In the genomic region with DNA sequence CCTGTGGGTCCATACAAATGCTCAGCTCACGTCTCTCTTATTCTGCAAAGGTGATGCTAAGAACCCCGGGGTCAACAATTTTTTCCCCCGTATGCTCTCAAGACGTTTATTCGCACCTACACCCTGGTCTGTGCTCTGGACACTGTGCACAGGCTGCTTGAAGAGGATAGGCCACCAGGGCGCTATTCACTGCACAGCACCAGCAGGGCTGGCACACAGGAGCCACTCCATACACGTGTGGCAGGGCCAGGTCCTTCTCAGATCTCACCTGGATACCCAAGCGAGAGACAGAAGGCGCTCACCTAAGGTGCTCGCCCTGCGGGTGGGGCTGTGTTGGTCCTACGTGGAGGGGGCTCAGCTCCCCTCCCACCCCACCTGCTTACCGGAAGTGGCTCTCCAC, we compare ENCODE assay signal across 15 cellular contexts. TPM values are rescaled to one million over a fixed set of nuclear protein-coding genes. Genes with fewer than 3 reads are reported as not detected.
A peak's percentile ranks its signal among the peaks of the same experiment; 100 is the strongest.
DNase-seq lines count a peak whose midpoint lies in the region; ATAC-seq, FAIRE-seq and TF ChIP-seq lines count a peak whose summit lies in the region.
"Had no signal": no experiment of that assay in that cellular context is flagged by ENCODE, and none has a peak within 500 bp of the region (broad histone marks: within the 10 kb centered on the region; RNA-seq: fewer than 3 reads in every experiment).

No MANE protein-coding gene starts in this region.

- no peak for TF ChIP-seq EP300 in SK-N-SH (IDR thresholded peaks at IDR 0.05; ENCODE audit: borderline replicate concordance in 1 of 2, low read depth in 1 of 2, low read length in 1 of 2)

- H4K20me1 ChIP-seq in SK-N-SH (ENCODE audit: insufficient read depth) (no peaks in the 10 kb centered on the region), astrocyte (ENCODE audit: insufficient read depth, low read length) (peaks cover 4% of the 10 kb centered on the region)

- peaks cover 20% of the 10 kb centered on the region for H3F3A ChIP-seq in SK-N-SH (replicated peaks; ENCODE audit: insufficient read depth)

- WGBS in SK-N-SH (ENCODE audit: low lambda C conversion rate) = 83% methylated on average over 7 of the region's 13 CpGs

- H3K79me2 ChIP-seq in SK-N-SH (ENCODE audit: insufficient read depth) = no peaks in the 10 kb centered on the region
- H3K79me2 ChIP-seq in astrocyte (ENCODE audit: insufficient read depth, low read length) = no peaks in the 10 kb centered on the region

- POLR2A ChIA-PET in SK-N-SH (lab: Yijun Ruan, JAX) = no interaction called here

- H3K27ac Mint-ChIP-seq in astrocyte (ENCODE audit: unreplicated experiment) = no peak overlapping the region
- H3K27ac Mint-ChIP-seq in stimulated activated naive B cell treated with anti-CD40 and anti-IgM and Interleukin-4, amounts not matched to agents 10 μg/mL and 1 μg/mL and 100 μg/mL, for 72 hours = no peak overlapping the region

- H3K9me2 ChIP-seq in SK-N-SH = no peaks in the 10 kb centered on the region

- H3K9me3 ChIP-seq in SK-N-SH (no peaks in the 10 kb centered on the region), astrocyte (ENCODE audit: insufficient read depth, low read depth, low read length) (no peaks in the 10 kb centered on the region)
- H3K9me3 ChIP-seq: heart right ventricle, right lobe of liver had no signal

- TF ChIP-seq RAD21 in SK-N-SH (IDR thresholded peaks at IDR 0.05; ENCODE audit: low read length) = no peak

- H2AFZ ChIP-seq in SK-N-SH (ENCODE audit: low read depth) (no peak overlapping the region), astrocyte (ENCODE audit: low read depth, low read length) (no peak overlapping the region)

- CTCF ChIA-PET in SK-N-SH (lab: Yijun Ruan, JAX) = interaction anchor here (1.1 kb wide), 1 partner anchor 12 kb away, joined by 7 read pairs; no protein-coding TSS in a partner anchor

- DNase-seq in SK-N-SH (no peak), astrocyte (ENCODE audit: low read depth) (no peak), mucosa of gallbladder (ENCODE audit: low spot score) (no peak), NCI-H2196 treated with DMSO at 0.1 percent for 48 hours (lab: John Stamatoyannopoulos, UW; ENCODE audit: unreplicated experiment) (no peak)
- DNase-seq in stimulated activated naive B cell treated with anti-CD40 and anti-IgM and Interleukin-4, amounts not matched to agents 10 μg/mL and 1 μg/mL and 100 μg/mL, for 72 hours = no peak
- DNase-seq: heart right ventricle, left cardiac atrium, NCI-H1048, NCI-H2227 treated with DMSO at 0.1 percent for 48 hours had no signal

- H3K27me3 Mint-ChIP-seq in astrocyte (ENCODE audit: low read depth, unreplicated experiment) = no peaks in the 10 kb centered on the region
- H3K27me3 Mint-ChIP-seq in stimulated activated naive B cell treated with anti-CD40 and anti-IgM and Interleukin-4, amounts not matched to agents 10 μg/mL and 1 μg/mL and 100 μg/mL, for 72 hours = no peaks in the 10 kb centered on the region

- no peak for ATAC-seq in SK-N-SH treated with all-trans-retinoic acid at 6 μM for 48 hours
- ATAC-seq in HG03045 (IDR thresholded peaks at IDR 0.05; ENCODE audit: unreplicated experiment) = peak; percentile 15
- ATAC-seq in stimulated activated naive B cell treated with anti-CD40 and anti-IgM and Interleukin-4, amounts not matched to agents 10 μg/mL and 1 μg/mL and 100 μg/mL, for 72 hours (replicated peaks) = peak; percentile 24 to 30
- ATAC-seq in GM19023 (IDR thresholded peaks at IDR 0.05; ENCODE audit: unreplicated experiment) = no peak

- H3K4me1 Mint-ChIP-seq in astrocyte (ENCODE audit: low read depth, unreplicated experiment) = peaks cover 11% of the 10 kb centered on the region
- H3K4me1 Mint-ChIP-seq in stimulated activated naive B cell treated with anti-CD40 and anti-IgM and Interleukin-4, amounts not matched to agents 10 μg/mL and 1 μg/mL and 100 μg/mL, for 72 hours = peaks cover 15 to 30% of the 10 kb centered on the region in 2 donors
- H3K4me1 Mint-ChIP-seq: neural crest cell had no signal

- H3K4me3 ChIP-seq in SK-N-SH (ENCODE audit: low read depth in 2 of 2, low read length in 1 of 2) = no peak overlapping the region
- H3K4me3 ChIP-seq in astrocyte (ENCODE audit: insufficient read depth, low read depth, low read length) = no peak overlapping the region
- H3K4me3 ChIP-seq: heart right ventricle, right lobe of liver had no signal

- H3K27me3 ChIP-seq in SK-N-SH (ENCODE audit: insufficient read depth) (no peaks in the 10 kb centered on the region), astrocyte (ENCODE audit: insufficient read depth, low read length) (no peaks in the 10 kb centered on the region)
- H3K27me3 ChIP-seq: heart right ventricle, right lobe of liver had no signal

- H3K9ac ChIP-seq in SK-N-SH = no peak overlapping the region
- H3K9ac ChIP-seq in astrocyte (ENCODE audit: low read length) = no peak overlapping the region

- TF ChIP-seq CTCF in SK-N-SH (IDR thresholded peaks at IDR 0.05) (no peak), astrocyte (IDR thresholded peaks at IDR 0.05; ENCODE audit: insufficient read depth, low read depth, low read length) (no peak)

- H3K4me1 ChIP-seq in SK-N-SH (ENCODE audit: control insufficient read depth in 1 of 2, insufficient read depth in 2 of 2, low read depth in 1 of 2, low read length in 1 of 2) (peaks cover 0 to 20% of the 10 kb centered on the region in 2 experiments; a peak in 2 of 4 replicates), astrocyte (ENCODE audit: insufficient read depth, low read length) (peaks cover 23% of the 10 kb centered on the region)
- H3K4me1 ChIP-seq: right lobe of liver had no signal

- peak overlapping the region; percentile 37; the same call in 1 of the 2 replicates for H3K4me2 ChIP-seq in SK-N-SH
- peak overlapping the region; percentile 55 for H3K4me2 ChIP-seq in astrocyte (ENCODE audit: low read length)

- FAIRE-seq in astrocyte (lab: Jason Lieb, UNC) = no peak

- no peak overlapping the region for H3K4me3 Mint-ChIP-seq in astrocyte (ENCODE audit: unreplicated experiment)
- no peak overlapping the region for H3K4me3 Mint-ChIP-seq in stimulated activated naive B cell treated with anti-CD40 and anti-IgM and Interleukin-4, amounts not matched to agents 10 μg/mL and 1 μg/mL and 100 μg/mL, for 72 hours
- H3K4me3 Mint-ChIP-seq: neural crest cell had no signal

- H3K27ac ChIP-seq in SK-N-SH (ENCODE audit: low read depth in 2 of 2, low read length in 1 of 2) = peak overlapping the region in 1 of 2 experiments; percentile 47; a peak in 1 of 4 replicates
- H3K27ac ChIP-seq in astrocyte (ENCODE audit: low read depth, low read length) = peak overlapping the region; percentile 20
- H3K27ac ChIP-seq: right lobe of liver had no signal

- H3K36me3 ChIP-seq in SK-N-SH (replicated peaks in 1 of 2; ENCODE audit: control insufficient read depth in 1 of 2, insufficient read depth in 2 of 2, low read length in 1 of 2) (peaks cover 17 to 36% of the 10 kb centered on the region in 2 experiments), astrocyte (ENCODE audit: insufficient read depth, low read length) (peaks cover 4% of the 10 kb centered on the region)

- H3K36me3 Mint-ChIP-seq in astrocyte (ENCODE audit: low read depth, unreplicated experiment) = peaks cover 30% of the 10 kb centered on the region
- H3K36me3 Mint-ChIP-seq in stimulated activated naive B cell treated with anti-CD40 and anti-IgM and Interleukin-4, amounts not matched to agents 10 μg/mL and 1 μg/mL and 100 μg/mL, for 72 hours = peaks cover 32 to 44% of the 10 kb centered on the region in 2 donors

- no peaks in the 10 kb centered on the region for H3K9me3 Mint-ChIP-seq in astrocyte (ENCODE audit: unreplicated experiment)
- no peaks in the 10 kb centered on the region for H3K9me3 Mint-ChIP-seq in stimulated activated naive B cell treated with anti-CD40 and anti-IgM and Interleukin-4, amounts not matched to agents 10 μg/mL and 1 μg/mL and 100 μg/mL, for 72 hours
- H3K9me3 Mint-ChIP-seq: neural crest cell had no signal

TF ChIP-seq in SK-N-SH treated with all-trans-retinoic acid at 6 μM for 48 hours, 23 proteins besides CTCF, POLR2A, EP300 and RAD21:
- TF ChIP-seq PPARA (CRISPR knock-in tag; IDR thresholded peaks at IDR 0.05; ENCODE audit: borderline replicate concordance) = no peak
TF ChIP-seq in SK-N-SH treated with all-trans-retinoic acid at 6 μM for 48 hours: peak in this region for 0.

RNA-seq across cellular contexts. Expression of a gene that starts 16.7 kb away (rescaled TPM):
- 13.5 and 18.5 TPM in 2 replicates for polyA plus RNA-seq in SK-N-SH (2012; rRNA removed)
- polyA plus RNA-seq in SK-N-SH (2012; cell fraction: cytosol; rRNA removed) = 3.2 and 5.1 TPM in 2 replicates
- polyA plus RNA-seq in SK-N-SH (2012; cell fraction: nucleus; rRNA removed) = 83.1 and 85.6 TPM in 2 replicates
- total RNA-seq in astrocyte (28.7 and 29.0 TPM in 2 replicates), mucosa of gallbladder (153 TPM)

RNA-seq across cellular contexts. Expression of a gene that starts 23.4 kb away (rescaled TPM):
- polyA plus RNA-seq in SK-N-SH (2012; rRNA removed) = 0.05 and 0.07 TPM in 2 replicates
- 0.04 and 0.05 TPM in 2 replicates for polyA plus RNA-seq in SK-N-SH (2012; cell fraction: cytosol; rRNA removed)
- polyA plus RNA-seq in SK-N-SH (2012; cell fraction: nucleus; rRNA removed) = 0.33 and 0.50 TPM in 2 replicates
- total RNA-seq in astrocyte (4.2 and 11.8 TPM in 2 replicates), mucosa of gallbladder (1.5 TPM)
- total RNA-seq: A172 had no signal

RNA-seq across cellular contexts. Expression of a gene that starts 55.6 kb away (rescaled TPM):
- polyA plus RNA-seq in SK-N-SH (2012; rRNA removed) = 22.6 and 45.7 TPM in 2 replicates
- polyA plus RNA-seq in SK-N-SH (2012; cell fraction: cytosol; rRNA removed) = 28.3 and 33.1 TPM in 2 replicates
- 36.0 and 37.1 TPM in 2 replicates for polyA plus RNA-seq in SK-N-SH (2012; cell fraction: nucleus; rRNA removed)
- total RNA-seq in astrocyte (82.8 and 96.9 TPM in 2 replicates), mucosa of gallbladder (231 TPM)

RNA-seq across cellular contexts. Expression of a gene that starts 58.5 kb away (rescaled TPM):
- 95.3 and 124 TPM in 2 replicates for polyA plus RNA-seq in SK-N-SH (2012; rRNA removed)
- polyA plus RNA-seq in SK-N-SH (2012; cell fraction: cytosol; rRNA removed) = 49.6 and 70.6 TPM in 2 replicates
- polyA plus RNA-seq in SK-N-SH (2012; cell fraction: nucleus; rRNA removed) = 175 and 177 TPM in 2 replicates
- total RNA-seq in astrocyte (38.1 and 39.8 TPM in 2 replicates), mucosa of gallbladder (71.8 TPM)

Comparison
In these comparisons a context has a peak if more than half of its experiments do, and no peak if none do; other contexts are left out.
1. ATAC-seq: peak in HG03045 (single experiment) and stimulated activated naive B cell treated with anti-CD40 and anti-IgM and Interleukin-4, amounts not matched to agents 10 μg/mL and 1 μg/mL and 100 μg/mL, for 72 hours (2 of 2); none in SK-N-SH treated with all-trans-retinoic acid at 6 μM for 48 hours (single experiment) and GM19023 (single experiment).